ENCODE assay signal across 8 cellular contexts in the genomic region with DNA sequence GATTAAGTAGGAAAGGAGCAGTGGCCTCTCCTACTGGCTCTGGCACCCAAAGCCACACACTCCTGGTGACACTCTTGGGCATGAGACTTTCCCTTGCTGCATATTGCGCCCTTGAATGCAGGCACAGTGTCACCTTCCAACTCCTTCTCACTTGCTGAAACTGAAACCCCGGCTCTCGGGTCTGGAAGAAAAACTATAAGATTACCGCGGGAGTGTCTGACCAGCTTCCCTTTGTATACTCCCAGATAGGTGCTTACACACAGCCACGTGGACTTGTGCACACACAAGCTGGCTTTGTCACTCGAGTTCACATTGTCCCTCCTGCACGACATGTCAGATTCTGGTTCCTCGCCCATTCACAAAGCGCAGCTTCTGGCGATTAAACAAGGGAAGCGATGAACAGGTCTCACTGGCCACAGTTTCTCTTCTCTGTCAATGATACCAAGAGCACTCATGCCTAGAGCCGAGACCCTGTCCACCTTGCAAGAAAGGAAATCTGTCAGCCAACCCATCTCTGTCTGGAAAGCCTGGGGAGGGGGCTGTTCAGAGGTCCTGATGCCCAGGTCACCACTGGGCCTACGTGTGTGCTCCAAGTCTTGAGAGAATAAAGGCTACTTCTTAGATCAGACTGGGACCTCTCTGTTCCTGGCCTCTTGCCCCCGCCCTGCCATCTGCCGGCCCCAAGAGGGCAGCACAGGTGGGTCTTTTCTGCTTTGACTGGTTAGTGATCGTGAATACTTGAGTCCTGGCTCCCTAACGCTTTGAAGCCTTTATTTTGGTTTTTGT.
DNase-seq lines count a peak whose midpoint lies in the region; ATAC-seq and TF ChIP-seq lines count a peak whose summit lies in the region.

No MANE protein-coding gene starts in this region.

- H3K27me3 Mint-ChIP-seq in T-helper 2 cell treated with Interferon-gamma antibody and Interleukin-4, amounts not matched to agents 5 μg/mL and 100 μg/mL, for 36 hours (ENCODE audit: low read depth), result peaks cover 31% of the 10 kb centered on the region

- H3K4me3 Mint-ChIP-seq in T-helper 2 cell treated with Interferon-gamma antibody and Interleukin-4, amounts not matched to agents 5 μg/mL and 100 μg/mL, for 36 hours, result no peak overlapping the region

- WGBS in body of pancreas, 2 donors, result 30 to 38% methylated on average over 18 of the region's 18 CpGs
- WGBS in right lobe of liver (ENCODE audit: insufficient coverage, low coverage, low lambda C conversion rate, missing lambda C conversion rate), result 38% methylated on average over 11 of the region's 18 CpGs
- 39 to 44% methylated on average over 10 to 18 of the region's 18 CpGs for WGBS in transverse colon (ENCODE audit: low coverage in 1 of 2), 2 donors

- intact Hi-C loops in body of pancreas (cut with DNase I), result loop anchor here (5.0 kb wide), 1 partner anchor 341 kb away; no protein-coding TSS in a partner anchor
- intact Hi-C loops in right lobe of liver (cut with DNase I), result no loop called here
- intact Hi-C loops in transverse colon (cut with DNase I; ENCODE audit: low total_unique reads), result no loop called here

- peak; percentile 8 to 59 (median 54) for TF ChIP-seq CTCF in body of pancreas (IDR thresholded peaks at IDR 0.05)
- TF ChIP-seq CTCF in right lobe of liver (IDR thresholded peaks at IDR 0.05), result peak; percentile 50 to 75 (median 64)
- peak; percentile 41 to 61 (median 51) for TF ChIP-seq CTCF in transverse colon (IDR thresholded peaks at IDR 0.05)

- no peaks in the 10 kb centered on the region for H3K4me1 Mint-ChIP-seq in T-helper 2 cell treated with Interferon-gamma antibody and Interleukin-4, amounts not matched to agents 5 μg/mL and 100 μg/mL, for 36 hours (ENCODE audit: low read depth)

- no peaks in the 10 kb centered on the region for H3K36me3 Mint-ChIP-seq in T-helper 2 cell treated with Interferon-gamma antibody and Interleukin-4, amounts not matched to agents 5 μg/mL and 100 μg/mL, for 36 hours (ENCODE audit: low read depth)

- ATAC-seq in body of pancreas (peak; percentile 27), right lobe of liver (peak; percentile 72 to 83 (median 79)), GM21576 (IDR thresholded peaks at IDR 0.05; ENCODE audit: unreplicated experiment) (no peak)

- no peaks in the 10 kb centered on the region for H3K9me3 Mint-ChIP-seq in T-helper 2 cell treated with Interferon-gamma antibody and Interleukin-4, amounts not matched to agents 5 μg/mL and 100 μg/mL, for 36 hours

- no peaks in the 10 kb centered on the region for H3K9me3 ChIP-seq in body of pancreas
- H3K9me3 ChIP-seq in right lobe of liver, result no peaks in the 10 kb centered on the region
- no peaks in the 10 kb centered on the region for H3K9me3 ChIP-seq in transverse colon

- H3K27ac Mint-ChIP-seq in T-helper 2 cell treated with Interferon-gamma antibody and Interleukin-4, amounts not matched to agents 5 μg/mL and 100 μg/mL, for 36 hours, result no peak overlapping the region

- H3K4me3 ChIP-seq in body of pancreas, result no peak overlapping the region
- H3K4me3 ChIP-seq in right lobe of liver, result no peak overlapping the region
- H3K4me3 ChIP-seq in transverse colon, result no peak overlapping the region

- no peak overlapping the region for H3K27ac ChIP-seq in body of pancreas
- H3K27ac ChIP-seq in right lobe of liver, result no peak overlapping the region
- H3K27ac ChIP-seq in transverse colon, result no peak overlapping the region

- H3K27me3 ChIP-seq in body of pancreas (peaks cover 0 to 5% of the 10 kb centered on the region in 2 donors), right lobe of liver (peaks cover 0 to 4% of the 10 kb centered on the region in 2 donors), transverse colon (peaks cover 38% of the 10 kb centered on the region)

- H3K36me3 ChIP-seq in body of pancreas (replicated peaks in 1 of 2; ENCODE audit: insufficient read depth in 1 of 2, low read depth in 2 of 2), result no peaks in the 10 kb centered on the region
- no peaks in the 10 kb centered on the region for H3K36me3 ChIP-seq in right lobe of liver
- H3K36me3 ChIP-seq in transverse colon, result no peaks in the 10 kb centered on the region

- H3K4me1 ChIP-seq in body of pancreas (peaks cover 8% of the 10 kb centered on the region), right lobe of liver (no peaks in the 10 kb centered on the region), transverse colon (peaks cover 0 to 17% (median 8%) of the 10 kb centered on the region in 4 donors)

- no peak for TF ChIP-seq EP300 in transverse colon (IDR thresholded peaks at IDR 0.05; ENCODE audit: low read depth)

- no peak for TF ChIP-seq POLR2A in body of pancreas (IDR thresholded peaks at IDR 0.05)
- TF ChIP-seq POLR2A in right lobe of liver (IDR thresholded peaks at IDR 0.05), result no peak
- TF ChIP-seq POLR2A in transverse colon (IDR thresholded peaks at IDR 0.05), result no peak

- peak; percentile 8 for DNase-seq in SKM-1 (lab: John Stamatoyannopoulos, UW; ENCODE audit: unreplicated experiment)
- DNase-seq in SKM-1 treated with dmso at 0.1 percent for 144 hours (lab: John Stamatoyannopoulos, UW; ENCODE audit: unreplicated experiment), result no peak
- peak; percentile 35 for DNase-seq in NCI-H146 treated with DMSO at 0.1 percent for 48 hours (lab: John Stamatoyannopoulos, UW; ENCODE audit: unreplicated experiment)
- peak; percentile 40 for DNase-seq in T-helper 2 cell treated with Interferon-gamma antibody and Interleukin-4, amounts not matched to agents 5 μg/mL and 100 μg/mL, for 36 hours (ENCODE audit: low spot score)
- DNase-seq in body of pancreas, result peak; percentile 36 to 61 (median 42)
- peak; percentile 49 to 61 (median 54) for DNase-seq in right lobe of liver
- DNase-seq in transverse colon, result peak; percentile 55

- in situ Hi-C loops in transverse colon (cut with MboI; ENCODE audit: low pct_ligation_motif_present in 1 of 4, low pct_unique_long_range_greater_than_20kb in 1 of 4, low sequenced_read_pairs in 3 of 4), result no loop called here
